ENCODE assay signal across 14 cellular contexts in genomic region chr12:98572010-98572409, GRCh38. TPM values are rescaled to one million over a fixed set of nuclear protein-coding genes. Genes with fewer than 3 reads are reported as not detected.
A peak's percentile ranks its signal among the peaks of the same experiment; 100 is the strongest.
DNase-seq lines count a peak whose midpoint lies in the region; ATAC-seq and TF ChIP-seq lines count a peak whose summit lies in the region.
"Had no signal": no experiment of that assay in that cellular context is flagged by ENCODE, and none has a peak within 500 bp of the region (broad histone marks: within the 10 kb centered on the region; RNA-seq: fewer than 3 reads in every experiment).

No MANE protein-coding gene starts in this region.

- 85% methylated on average over 2 of the region's 2 CpGs for WGBS in liver
- 65 to 85% (median 82%) methylated on average over 2 of the region's 2 CpGs for WGBS in spleen, 5 donors

- no peak overlapping the region for H3K9ac ChIP-seq in liver (ENCODE audit: low read depth in 1 of 2, low read length in 2 of 2)

- H3K36me3 ChIP-seq in liver (ENCODE audit: control insufficient read depth in 4 of 4, insufficient read depth in 3 of 4, low read depth in 1 of 4, low read length in 3 of 4) (no peaks in the 10 kb centered on the region), spleen (no peaks in the 10 kb centered on the region)

- TF ChIP-seq CTCF in astrocyte of the cerebellum (IDR thresholded peaks at IDR 0.05; ENCODE audit: low read depth, low read length, missing control alignments) (peak; percentile 45), liver (IDR thresholded peaks at IDR 0.05; ENCODE audit: low read depth, low read length, missing input control) (peak; percentile 18), spleen (IDR thresholded peaks at IDR 0.05 in 8 of 11, conservative IDR thresholded peaks at IDR 0.05 in 3 of 11) (no peak)

- DNase-seq in ELF-1 (ENCODE audit: low read depth, low spot score) (peak; percentile 31), Kasumi-1 (lab: John Stamatoyannopoulos, UW) (peak; percentile 48 to 52), astrocyte of the cerebellum (ENCODE audit: low read depth) (no peak), spleen (no peak), NCI-H1417 treated with DMSO at 0.1 percent for 48 hours (lab: John Stamatoyannopoulos, UW) (no peak)
- DNase-seq: anterior cingulate cortex, EL, foreskin melanocyte, mesenchymal stem cell, NCI-H2081 treated with DMSO at 0.1 percent for 48 hours, right cardiac atrium had no signal

- H3K4me1 ChIP-seq in liver (ENCODE audit: control insufficient read depth in 4 of 4, insufficient read depth in 4 of 4, low read length in 3 of 4): peaks cover 0 to 15% (median 6%) of the 10 kb centered on the region in 4 donors
- peaks cover 0 to 3% (median 0%) of the 10 kb centered on the region in 6 donors for H3K4me1 ChIP-seq in spleen

- H3K27ac ChIP-seq in liver (ENCODE audit: low read depth in 1 of 2, low read length in 2 of 2): no peak overlapping the region
- no peak overlapping the region for H3K27ac ChIP-seq in spleen

- peak; percentile 6 to 56 for TF ChIP-seq RAD21 in liver (IDR thresholded peaks at IDR 0.05)

- intact Hi-C loops in spleen (cut with DNase I; ENCODE audit: low total_unique reads): loop anchor here (5.0 kb wide), 1 partner anchor 80 kb away; no protein-coding TSS in a partner anchor

- H3K27me3 ChIP-seq in liver (ENCODE audit: control insufficient read depth in 4 of 4, insufficient read depth in 4 of 4, low read length in 3 of 4): no peaks in the 10 kb centered on the region
- no peaks in the 10 kb centered on the region for H3K27me3 ChIP-seq in spleen (replicated peaks in 1 of 7)

- no peak for TF ChIP-seq POLR2A in spleen (IDR thresholded peaks at IDR 0.05)

- H3K4me3 ChIP-seq in astrocyte of the cerebellum (ENCODE audit: low read depth, low read length): no peak overlapping the region
- no peak overlapping the region for H3K4me3 ChIP-seq in liver (ENCODE audit: low read depth in 1 of 3, low read length in 3 of 3)
- H3K4me3 ChIP-seq in spleen: no peak overlapping the region

- ATAC-seq in HG02884 (IDR thresholded peaks at IDR 0.05; ENCODE audit: unreplicated experiment): no peak
- ATAC-seq in GM18511 (IDR thresholded peaks at IDR 0.05; ENCODE audit: unreplicated experiment): no peak
- ATAC-seq: right cardiac atrium had no signal

- in situ Hi-C loops in astrocyte of the cerebellum (cut with HindIII; ENCODE audit: low sequenced_read_pairs): no loop called here

- no peaks in the 10 kb centered on the region for H3K9me3 ChIP-seq in liver (ENCODE audit: control insufficient read depth in 4 of 4, low read length in 3 of 4)
- H3K9me3 ChIP-seq in spleen: no peaks in the 10 kb centered on the region

TF ChIP-seq in liver, 16 proteins besides CTCF, POLR2A, EP300 and RAD21:
- TF ChIP-seq HNF4G (IDR thresholded peaks at IDR 0.05): no peak
- no peak for TF ChIP-seq FOXA1 (IDR thresholded peaks at IDR 0.05)
- no peak for TF ChIP-seq SP1 (IDR thresholded peaks at IDR 0.05)
- TF ChIP-seq ZBTB33 (IDR thresholded peaks at IDR 0.05): no peak
- no peak for TF ChIP-seq ATF3 (IDR thresholded peaks at IDR 0.05)
- TF ChIP-seq FOXA2 (IDR thresholded peaks at IDR 0.05): no peak
- TF ChIP-seq REST (IDR thresholded peaks at IDR 0.05): no peak
- no peak for TF ChIP-seq RXRA (IDR thresholded peaks at IDR 0.05)
- TF ChIP-seq MAX (IDR thresholded peaks at IDR 0.05): no peak
- TF ChIP-seq JUND (IDR thresholded peaks at IDR 0.05): no peak
- no peak for TF ChIP-seq NR2F2 (IDR thresholded peaks at IDR 0.05)
- no peak for TF ChIP-seq YY1 (IDR thresholded peaks at IDR 0.05)
- TF ChIP-seq EGR1 (IDR thresholded peaks at IDR 0.05; ENCODE audit: low read depth in 2 of 2): no peak
- TF ChIP-seq TAF1 (conservative IDR thresholded peaks at IDR 0.05): no peak
- TF ChIP-seq GABPA (IDR thresholded peaks at IDR 0.05 in 1 of 2, conservative IDR thresholded peaks at IDR 0.05 in 1 of 2): no peak
- TF ChIP-seq HNF4A (conservative IDR thresholded peaks at IDR 0.05): no peak
TF ChIP-seq in liver: peak in this region for 0.

RNA-seq across cellular contexts. Expression of gene SLC25A3, which starts 21.5 kb away (rescaled TPM):
- total RNA-seq in liver (100 to 1,000 TPM; 223 to 400 TPM), spleen (100 to 1,000 TPM; 265 to 443 (median 310) TPM)
- polyA plus RNA-seq in liver (100 to 1,000 TPM; 285 to 300 TPM), spleen (100 to 1,000 TPM; 246 to 261 (median 259) TPM)

RNA-seq across cellular contexts. Expression of gene TMPO, which starts 56.6 kb away (rescaled TPM):
- total RNA-seq in liver (100 to 1,000 TPM in 1 of 2 donors, 10 to 100 TPM in 1; 74.7 to 175 TPM), spleen (100 to 1,000 TPM in 3 of 7 donors, 10 to 100 TPM in 4; 87.7 to 150 (median 96.4) TPM)
- polyA plus RNA-seq in liver (10 to 100 TPM; 10.9 to 13.1 TPM), spleen (10 to 100 TPM; 31.6 to 57.4 (median 56.5) TPM)

Comparison
In these comparisons a context has a peak if more than half of its experiments do, and no peak if none do; other contexts are left out.
1. DNase-seq: peak in ELF-1 (single experiment) and Kasumi-1 (2 of 2); none in astrocyte of the cerebellum (single experiment), spleen (single experiment) and NCI-H1417 treated with DMSO at 0.1 percent for 48 hours (single experiment).
2. CTCF ChIP-seq: peak in astrocyte of the cerebellum (single experiment) and liver (single experiment); none in spleen (0 of 11).